In the genomic region with DNA sequence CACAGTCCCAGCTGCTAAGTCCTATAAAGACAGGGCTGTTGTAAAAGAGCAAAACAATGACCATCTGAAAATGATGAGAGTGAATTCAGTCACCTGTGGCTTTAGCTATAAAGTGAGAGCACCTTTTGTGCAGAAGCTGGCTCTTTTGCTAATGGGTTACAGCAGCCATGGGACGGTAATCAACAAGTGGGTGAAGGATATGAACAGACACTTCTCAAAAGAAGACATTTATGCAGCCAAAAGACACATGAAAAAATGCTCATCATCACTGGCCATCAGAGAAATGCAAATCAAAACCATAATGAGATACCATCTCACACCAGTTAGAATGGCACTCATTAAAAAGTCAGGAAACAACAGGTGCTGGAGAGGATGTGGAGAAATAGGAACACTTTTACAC, we compare ENCODE assay signal across 1 cellular context. TPM values are rescaled to one million over a fixed set of nuclear protein-coding genes. Genes with fewer than 3 reads are reported as not detected.
"Had no signal": no experiment of that assay in that cellular context is flagged by ENCODE, and none has a peak within 500 bp of the region (broad histone marks: within the 10 kb centered on the region; RNA-seq: fewer than 3 reads in every experiment).

No MANE protein-coding gene starts in this region.

RNA-seq across cellular contexts. Expression of gene MROH9, which starts 16.4 kb away (rescaled TPM):
- polyA plus RNA-seq: GM12878 had no signal
